Comparison of ENCODE assay signal across 29 cellular contexts in genomic region chr2:98972582-98973167, GRCh38. TPM values are rescaled to one million over a fixed set of nuclear protein-coding genes. Genes with fewer than 3 reads are reported as not detected.
"Had no signal": no experiment of that assay in that cellular context is flagged by ENCODE, and none has a peak within 500 bp of the region (broad histone marks: within the 10 kb centered on the region; RNA-seq: fewer than 3 reads in every experiment).

No MANE protein-coding gene starts in this region.

- H3K4me1 ChIP-seq: neural progenitor cell, parathyroid adenoma, psoas muscle, spleen, suprapubic skin, testis, tibial artery, transverse colon, upper lobe of right lung, uterus had no signal

- H3K4me2 ChIP-seq: neural progenitor cell, smooth muscle cell had no signal

- H3K27ac ChIP-seq: neural progenitor cell, ovary, parathyroid adenoma, psoas muscle, skin epidermis, spleen, suprapubic skin, testis, tibial artery, transverse colon, upper lobe of right lung, uterus had no signal

- H3K27me3 ChIP-seq: neural progenitor cell, ovary, suprapubic skin, testis, tibial artery, upper lobe of right lung, uterus had no signal

- H3K9me3 ChIP-seq: ovary, testis had no signal

- H3K9ac ChIP-seq: neural progenitor cell, parathyroid adenoma had no signal

- H3K79me2 ChIP-seq: parathyroid adenoma had no signal

- DNase-seq: natural killer cell; occipital lobe; ovary; posterior cingulate gyrus; psoas muscle; right cardiac atrium; spleen; stimulated activated CD4-positive, alpha-beta T cell treated with anti-CD3 and anti-CD28 coated beads, Interleukin-12 subunit alpha, Interleukin-12 subunit beta, amount 100 ng/mL, for 4 hours; stimulated activated CD4-positive, alpha-beta T cell treated with anti-CD3 and anti-CD28 coated beads, Interleukin-1b, Interleukin-23, amount 100 ng/mL, for 48 hours; stimulated activated CD4-positive, alpha-beta T cell treated with anti-CD3 and anti-CD28 coated beads, Interleukin-4, amount 100 ng/mL, for 1 hour; stimulated activated CD4-positive, alpha-beta T cell treated with anti-CD3 and anti-CD28 coated beads, Interleukin-4, amount 100 ng/mL, for 4 hours; stimulated activated CD8-positive, alpha-beta memory T cell treated with anti-CD3 and anti-CD28 coated beads, Interleukin-4, amount 100 ng/mL, for 48 hours; stimulated activated naive CD4-positive, alpha-beta T cell; stimulated activated naive CD8-positive, alpha-beta T cell treated with anti-CD3 and anti-CD28 coated beads, Interleukin-15, amount 100 ng/mL, for 72 hours; stimulated activated naive CD8-positive, alpha-beta T cell treated with anti-CD3 and anti-CD28 coated beads, Interleukin-15, Interleukin-2, amounts not matched to agents 100 U/mL and 50 U/mL, for 24 hours; substantia nigra; testis; tibial artery; transverse colon; upper lobe of right lung; uterus had no signal

- H3K36me3 ChIP-seq: neural progenitor cell, ovary, spleen, suprapubic skin, tibial artery, transverse colon, upper lobe of right lung, uterus had no signal

- H2AFZ ChIP-seq: neural progenitor cell, parathyroid adenoma had no signal

- ATAC-seq: natural killer cell; psoas muscle; right cardiac atrium; sciatic nerve; stimulated activated memory B cell treated with anti-CD40 and anti-IgM and Interleukin-4, amounts not matched to agents 10 μg/mL and 1 μg/mL and 100 μg/mL, for 72 hours; stimulated activated naive CD8-positive, alpha-beta T cell treated with anti-CD3 and anti-CD28 coated beads, Interleukin-15, amount 100 ng/mL, for 72 hours; stimulated activated naive CD8-positive, alpha-beta T cell treated with anti-CD3 and anti-CD28 coated beads, Interleukin-15, Interleukin-2, amounts not matched to agents 100 U/mL and 50 U/mL, for 24 hours; upper lobe of right lung had no signal

- H3K4me3 ChIP-seq: neural progenitor cell, ovary, psoas muscle, skin epidermis, smooth muscle cell, spleen, suprapubic skin, testis, tibial artery, transverse colon, upper lobe of right lung, uterus had no signal

RNA-seq across cellular contexts. Expression of gene CRACDL, which starts 36.6 kb away (rescaled TPM):
- total RNA-seq: osteoblast had no signal
